ENCODE assay signal across 1 cellular context in the genomic region with DNA sequence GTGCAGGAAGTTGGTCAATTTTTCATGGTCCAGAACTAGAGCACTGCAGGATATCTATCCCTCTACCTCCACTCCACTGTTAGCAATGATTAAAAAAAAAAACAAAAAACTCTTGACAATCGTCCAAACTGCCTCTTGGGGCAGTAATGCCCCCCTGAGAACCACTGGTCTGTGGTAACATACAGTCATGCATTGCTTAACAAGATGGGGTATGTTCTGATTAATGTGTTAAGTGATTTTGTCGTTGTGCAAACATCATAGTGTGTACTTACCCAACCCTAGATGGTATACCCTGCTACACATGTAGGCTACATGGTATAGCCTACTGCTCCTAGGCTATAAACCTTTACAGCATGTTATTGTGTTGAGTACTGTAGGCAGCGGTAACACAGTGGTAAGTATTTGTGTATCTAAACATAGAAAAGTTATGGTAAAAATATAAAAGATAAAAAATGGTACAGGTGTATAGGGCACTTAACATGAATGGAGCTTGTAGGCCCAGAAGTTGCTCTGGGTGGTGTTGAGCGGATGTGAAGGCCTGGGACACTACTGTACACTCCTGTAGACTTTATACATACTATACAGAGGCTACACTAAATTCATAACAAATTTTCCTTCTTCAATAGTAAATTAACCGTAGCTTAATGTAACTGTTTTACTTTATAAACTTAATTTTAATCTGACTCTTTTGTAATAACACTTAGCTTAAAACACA.
TF ChIP-seq lines count a peak whose summit lies in the region.

No MANE protein-coding gene starts in this region.

TF ChIP-seq in H1, 55 proteins besides CTCF, POLR2A, EP300 and RAD21 (continued from another document):
- TF ChIP-seq CHD7 (IDR thresholded peaks at IDR 0.05; ENCODE audit: insufficient replicate concordance, low read length) (no peak), CREB1 (IDR thresholded peaks at IDR 0.05) (no peak), NANOG (IDR thresholded peaks at IDR 0.05; ENCODE audit: insufficient read depth, low read depth, low read length, poor library complexity, severe bottlenecking) (no peak), TAF7 (optimal IDR thresholded peaks at IDR 0.05; ENCODE audit: borderline replicate concordance, low read depth, low read length) (no peak), BCL11A (IDR thresholded peaks at IDR 0.05; ENCODE audit: low read depth in 2 of 2, low read length in 2 of 2) (no peak)
TF ChIP-seq in H1: peak in this region for 0.
